In the genomic region with DNA sequence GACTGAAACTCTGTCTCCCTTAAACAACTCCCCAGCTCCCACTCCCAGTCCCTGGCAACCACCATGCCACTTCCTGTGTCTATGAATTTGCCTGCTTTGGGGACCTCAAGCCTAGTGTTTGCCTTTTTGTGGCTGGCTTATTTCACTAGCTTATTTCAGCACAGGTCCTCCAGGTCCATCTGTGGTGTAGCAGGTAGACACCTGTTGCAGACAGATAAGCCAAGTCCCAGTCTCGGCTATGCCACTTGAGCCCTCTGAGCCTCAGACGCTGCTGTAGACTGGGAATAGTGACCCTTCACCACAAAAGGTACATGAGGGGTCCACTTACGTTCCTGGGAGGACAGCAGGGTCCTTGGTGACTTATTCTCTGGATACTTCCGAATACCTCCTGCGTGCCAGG, we compare ENCODE assay signal across 33 cellular contexts.
"Had no signal": no experiment of that assay in that cellular context is flagged by ENCODE, and none has a peak within 500 bp of the region (broad histone marks: within the 10 kb centered on the region; RNA-seq: fewer than 3 reads in every experiment).

No MANE protein-coding gene starts in this region.

- H3K27me3 ChIP-seq: adrenal gland, body of pancreas, hepatocyte had no signal

- H3K27ac Mint-ChIP-seq: activated CD4-positive, alpha-beta T cell treated with anti-CD3 and anti-CD28 coated beads for 36 hours; activated CD8-positive, alpha-beta memory T cell treated with anti-CD3 and anti-CD28 coated beads, Interleukin-2, amount 10 ng/mL, durations not matched to agents 7 days and 5 days; activated CD8-positive, alpha-beta T cell treated with anti-CD3 and anti-CD28 coated beads for 36 hours; activated naive CD4-positive, alpha-beta T cell treated with anti-CD3 and anti-CD28 coated beads for 36 hours; activated naive CD4-positive, alpha-beta T cell treated with anti-CD3 and anti-CD28 coated beads, Interleukin-2, amount 50 U/mL, for 24 hours; activated naive CD8-positive, alpha-beta T cell treated with anti-CD3 and anti-CD28 coated beads for 36 hours; activated naive CD8-positive, alpha-beta T cell treated with anti-CD3 and anti-CD28 coated beads, Interleukin-2, amount 50 U/mL, for 24 hours; activated T-helper 1 cell treated with anti-CD3 and anti-CD28 coated beads, Interleukin-12 subunit alpha, Interleukin-12 subunit beta, Interleukin-2, Interleukin-4 antibody, amounts not matched to agents 30 ng/mL and 10 ng/mL and 1 ng/mL, durations not matched to agents 14 hours and 24 hours and 36 hours; activated T-helper 2 cell treated with anti-CD3 and anti-CD28 coated beads, Interferon-gamma antibody, Interleukin-2, Interleukin-4, amounts not matched to agents 10 μg/mL and 5 μg/mL and 100 μg/mL, durations not matched to agents 14 hours and 24 hours and 36 hours had no signal

- DNase-seq: activated CD4-positive, alpha-beta T cell treated with anti-CD3 and anti-CD28 coated beads for 36 hours; activated CD4-positive, alpha-beta T cell treated with anti-CD3 and anti-CD28 coated beads, Interleukin-2, amount 50 U/mL, for 1 hour; activated CD4-positive, alpha-beta T cell treated with anti-CD3 and anti-CD28 coated beads, Interleukin-2, amount 50 U/mL, for 48 hours; activated CD4-positive, CD25-positive, alpha-beta regulatory T cell; activated CD4-positive, CD25-positive, alpha-beta regulatory T cell treated with anti-CD3 and anti-CD28 coated beads, Interleukin-2, amount 50 U/mL, for 72 hours; activated CD8-positive, alpha-beta memory T cell treated with anti-CD3 and anti-CD28 coated beads, Interleukin-2, amount 10 ng/mL, durations not matched to agents 7 days and 5 days; activated CD8-positive, alpha-beta memory T cell treated with anti-CD3 and anti-CD28 coated beads, Interleukin-2, amount 50 U/mL, for 4 hours; activated CD8-positive, alpha-beta T cell treated with anti-CD3 and anti-CD28 coated beads for 36 hours; activated effector memory CD4-positive, alpha-beta T cell treated with anti-CD3 and anti-CD28 coated beads, Interleukin-2, amount 50 U/mL, for 16 hours; activated naive CD4-positive, alpha-beta T cell treated with anti-CD3 and anti-CD28 coated beads for 36 hours; activated naive CD8-positive, alpha-beta T cell treated with anti-CD3 and anti-CD28 coated beads for 36 hours; activated naive CD8-positive, alpha-beta T cell treated with anti-CD3 and anti-CD28 coated beads, Interleukin-2, amount 50 U/mL, for 24 hours; activated T-cell treated with anti-CD3 and anti-CD28 coated beads, Interleukin-2, amount 50 U/mL, for 1 hour; activated T-cell treated with anti-CD3 and anti-CD28 coated beads, Interleukin-2, amount 50 U/mL, for 48 hours; adrenal gland; amygdala; aorta; body of pancreas; caudate nucleus; dermis blood vessel endothelial cell; effector CD4-positive, alpha-beta T cell; effector memory CD8-positive, alpha-beta T cell; esophagus squamous epithelium; foreskin melanocyte; heart right ventricle; T-helper 2 cell had no signal

- H3K36me3 Mint-ChIP-seq: activated naive CD4-positive, alpha-beta T cell treated with anti-CD3 and anti-CD28 coated beads, Interleukin-2, amount 50 U/mL, for 24 hours; activated naive CD8-positive, alpha-beta T cell treated with anti-CD3 and anti-CD28 coated beads for 36 hours had no signal

- H3K27ac ChIP-seq: adrenal gland, body of pancreas, coronary artery, epithelial cell of prostate, esophagus squamous epithelium, gastroesophageal sphincter, heart right ventricle, hepatocyte had no signal

- ATAC-seq: activated CD4-positive, alpha-beta T cell treated with anti-CD3 and anti-CD28 coated beads for 36 hours; activated CD8-positive, alpha-beta memory T cell treated with anti-CD3 and anti-CD28 coated beads, Interleukin-2, amount 10 ng/mL, durations not matched to agents 7 days and 5 days; activated CD8-positive, alpha-beta T cell treated with anti-CD3 and anti-CD28 coated beads for 36 hours; activated naive CD8-positive, alpha-beta T cell treated with anti-CD3 and anti-CD28 coated beads, Interleukin-2, amount 50 U/mL, for 24 hours; body of pancreas; effector memory CD8-positive, alpha-beta T cell; gastroesophageal sphincter; heart right ventricle had no signal

- H3K9me3 ChIP-seq: adrenal gland, body of pancreas, esophagus squamous epithelium, gastroesophageal sphincter, heart right ventricle had no signal

- H2AFZ ChIP-seq: hepatocyte had no signal

- H3K36me3 ChIP-seq: adrenal gland, esophagus squamous epithelium, gastroesophageal sphincter, heart right ventricle had no signal

- H3K27me3 Mint-ChIP-seq: effector memory CD8-positive, alpha-beta T cell had no signal

- H3K9me3 Mint-ChIP-seq: activated CD8-positive, alpha-beta T cell treated with anti-CD3 and anti-CD28 coated beads for 36 hours; activated naive CD4-positive, alpha-beta T cell treated with anti-CD3 and anti-CD28 coated beads for 36 hours; activated naive CD4-positive, alpha-beta T cell treated with anti-CD3 and anti-CD28 coated beads, Interleukin-2, amount 50 U/mL, for 24 hours; activated naive CD8-positive, alpha-beta T cell treated with anti-CD3 and anti-CD28 coated beads for 36 hours; activated naive CD8-positive, alpha-beta T cell treated with anti-CD3 and anti-CD28 coated beads, Interleukin-2, amount 50 U/mL, for 24 hours; activated T-helper 1 cell treated with anti-CD3 and anti-CD28 coated beads, Interleukin-12 subunit alpha, Interleukin-12 subunit beta, Interleukin-2, Interleukin-4 antibody, amounts not matched to agents 30 ng/mL and 10 ng/mL and 1 ng/mL, durations not matched to agents 14 hours and 24 hours and 36 hours; activated T-helper 2 cell treated with anti-CD3 and anti-CD28 coated beads, Interferon-gamma antibody, Interleukin-2, Interleukin-4, amounts not matched to agents 10 μg/mL and 5 μg/mL and 100 μg/mL, durations not matched to agents 14 hours and 24 hours and 36 hours; effector memory CD8-positive, alpha-beta T cell had no signal

- H3K4me3 ChIP-seq: adrenal gland, body of pancreas, coronary artery, esophagus squamous epithelium, gastroesophageal sphincter, heart right ventricle, hepatocyte had no signal

- H3K4me3 Mint-ChIP-seq: activated CD4-positive, alpha-beta T cell treated with anti-CD3 and anti-CD28 coated beads for 36 hours; activated CD8-positive, alpha-beta memory T cell treated with anti-CD3 and anti-CD28 coated beads, Interleukin-2, amount 10 ng/mL, durations not matched to agents 7 days and 5 days; activated CD8-positive, alpha-beta T cell treated with anti-CD3 and anti-CD28 coated beads for 36 hours; activated naive CD4-positive, alpha-beta T cell treated with anti-CD3 and anti-CD28 coated beads for 36 hours; activated naive CD4-positive, alpha-beta T cell treated with anti-CD3 and anti-CD28 coated beads, Interleukin-2, amount 50 U/mL, for 24 hours; activated naive CD8-positive, alpha-beta T cell treated with anti-CD3 and anti-CD28 coated beads for 36 hours; activated naive CD8-positive, alpha-beta T cell treated with anti-CD3 and anti-CD28 coated beads, Interleukin-2, amount 50 U/mL, for 24 hours; activated T-helper 1 cell treated with anti-CD3 and anti-CD28 coated beads, Interleukin-12 subunit alpha, Interleukin-12 subunit beta, Interleukin-2, Interleukin-4 antibody, amounts not matched to agents 30 ng/mL and 10 ng/mL and 1 ng/mL, durations not matched to agents 14 hours and 24 hours and 36 hours; effector memory CD8-positive, alpha-beta T cell had no signal

- H3K4me2 ChIP-seq: hepatocyte had no signal
